Comparison of ENCODE assay signal across 1 cellular context in genomic region chr9:137149367-137149766, GRCh38.
A peak's percentile ranks its signal among the peaks of the same experiment; 100 is the strongest.
TF ChIP-seq lines count a peak whose summit lies in the region.

No MANE protein-coding gene starts in this region.

TF ChIP-seq in K562, 482 proteins besides CTCF, POLR2A, EP300 and RAD21:
- TF ChIP-seq CEBPB (tag; IDR thresholded peaks at IDR 0.05), result 0 out of 2 replicates have a peak, but pooled peaks have one; percentile 26
- no peak for TF ChIP-seq ZBED1 (IDR thresholded peaks at IDR 0.05)
